13 cellular contexts compared by ENCODE assay signal in the genomic region with DNA sequence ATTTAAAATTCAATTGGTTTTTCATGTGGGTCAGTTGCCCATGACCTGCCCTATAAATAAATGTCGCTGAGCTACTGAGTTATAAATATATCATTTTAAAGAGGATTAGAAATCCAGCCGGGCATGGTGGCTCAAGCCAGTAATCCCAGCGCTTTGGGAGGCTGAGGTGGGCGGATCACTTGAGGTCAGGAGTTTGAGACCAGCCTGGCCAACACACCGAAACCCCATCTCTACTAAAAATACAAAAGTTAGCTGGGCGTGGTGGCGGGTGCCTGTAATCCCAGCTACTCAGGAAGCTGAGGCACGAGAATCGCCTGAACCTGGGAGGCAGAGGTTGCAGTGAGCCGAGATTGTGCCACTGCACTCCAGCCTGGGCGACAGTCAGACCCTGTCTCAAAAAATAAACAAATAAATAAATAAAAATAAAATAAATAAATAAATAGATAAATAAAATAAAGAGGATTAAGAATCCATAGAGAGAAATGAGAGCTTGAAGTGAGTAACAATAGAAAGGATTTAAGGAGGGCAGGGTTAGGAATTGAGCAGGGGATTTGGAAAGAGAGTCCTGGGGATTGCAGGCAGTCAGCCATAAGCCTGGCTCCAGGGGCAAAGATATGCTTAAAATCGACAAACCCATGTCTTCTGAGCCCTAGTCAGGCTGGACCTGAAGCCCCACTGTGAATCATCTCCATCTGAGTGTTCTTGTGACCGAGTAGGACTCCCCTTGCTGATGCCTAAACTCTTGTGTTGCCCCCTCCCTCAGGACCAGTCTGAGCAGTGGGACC. TPM values are rescaled to one million over a fixed set of nuclear protein-coding genes. Genes with fewer than 3 reads are reported as not detected.
"Had no signal": no experiment of that assay in that cellular context is flagged by ENCODE, and none has a peak within 500 bp of the region (broad histone marks: within the 10 kb centered on the region; RNA-seq: fewer than 3 reads in every experiment).

No MANE protein-coding gene starts in this region.

RNA-seq across cellular contexts. Expression of gene GUCA1A, which starts 29.2 kb away (rescaled TPM):
- total RNA-seq: dermis blood vessel endothelial cell, esophagus mucosa, gastrocnemius medialis, left ventricle myocardium superior, lower lobe of right lung, mononuclear cell, natural killer cell, omental fat pad, right cardiac atrium, spleen had no signal
- polyA plus RNA-seq: keratinocyte, pancreas, right cardiac atrium had no signal

RNA-seq across cellular contexts. Expression of gene C6orf132, which starts 59.9 kb away (rescaled TPM):
- total RNA-seq: dermis blood vessel endothelial cell, mononuclear cell had no signal
- polyA plus RNA-seq: neural cell had no signal
